ENCODE assay signal across 9 cellular contexts in the genomic region with DNA sequence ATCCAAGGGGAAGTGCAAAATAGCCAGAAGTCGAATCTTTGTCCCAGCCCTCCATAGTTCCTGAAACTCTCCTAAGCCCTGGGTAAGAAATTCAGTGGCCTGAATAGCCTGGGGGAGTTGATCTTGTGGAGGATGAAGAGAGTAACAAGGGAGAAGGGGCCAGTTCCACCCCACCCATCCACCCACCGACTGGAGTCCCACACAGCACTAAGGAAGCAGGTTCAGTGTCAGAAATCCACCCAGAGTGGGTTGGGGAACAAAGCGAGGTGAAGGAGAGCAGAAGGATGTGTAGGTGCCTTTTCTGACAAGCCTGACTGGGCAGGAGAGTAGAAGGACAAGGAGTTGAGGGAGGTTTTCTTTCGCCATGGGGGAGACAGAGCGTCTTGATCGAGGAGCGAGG.
"Had no signal": no experiment of that assay in that cellular context is flagged by ENCODE, and none has a peak within 500 bp of the region (broad histone marks: within the 10 kb centered on the region; RNA-seq: fewer than 3 reads in every experiment).

No MANE protein-coding gene starts in this region.

- H3K4me1 ChIP-seq: HAP-1 had no signal

- H3K9me3 ChIP-seq: HAP-1 had no signal

- H3K9ac ChIP-seq: GM23248 had no signal

- FAIRE-seq: H54 had no signal

- H3K36me3 ChIP-seq: HAP-1 had no signal

- H2AFZ ChIP-seq: GM23248 had no signal

- DNase-seq: GM23248, GOT3, H7, H9, HCEC 1CT, HFFc6 had no signal

- H3K27ac ChIP-seq: GM23248 had no signal

- H3K9me3 Mint-ChIP-seq: HFFc6 had no signal

- H3K4me3 Mint-ChIP-seq: H9, HFFc6 had no signal

- ATAC-seq: HCT116 had no signal

- H3K4me3 ChIP-seq: GM23248, HAP-1 had no signal

- H3K27ac Mint-ChIP-seq: HFFc6 had no signal
